20 cellular contexts compared by ENCODE assay signal in genomic region chr4:100593933-100594332, GRCh38.
DNase-seq lines count a peak whose midpoint lies in the region; ATAC-seq and TF ChIP-seq lines count a peak whose summit lies in the region.
"Had no signal": no experiment of that assay in that cellular context is flagged by ENCODE, and none has a peak within 500 bp of the region (broad histone marks: within the 10 kb centered on the region; RNA-seq: fewer than 3 reads in every experiment).

No MANE protein-coding gene starts in this region.

- ATAC-seq in SK-N-SH treated with all-trans-retinoic acid at 6 μM for 48 hours, result no peak
- ATAC-seq: T-cell had no signal

- no peak overlapping the region for H3K4me3 ChIP-seq in fibroblast of villous mesenchyme (ENCODE audit: low read depth, low read length)
- H3K4me3 ChIP-seq: BLaER1 treated with 17β-estradiol and CSF1 and Interleukin-3, amounts not matched to agents 10 nM and 100 nM; SJSA1 had no signal

- no peak for TF ChIP-seq CTCF in fibroblast of villous mesenchyme (IDR thresholded peaks at IDR 0.05; ENCODE audit: insufficient read depth, low read depth, low read length)

- DNase-seq in AML-193 (lab: John Stamatoyannopoulos, UW) (peak; percentile 90 to 93), Kasumi-1 (lab: John Stamatoyannopoulos, UW) (peak; percentile 75 to 81), NOMO-1 treated with dmso at 0.1 percent for 144 hours (lab: John Stamatoyannopoulos, UW; ENCODE audit: unreplicated experiment) (peak; percentile 44), fibroblast of villous mesenchyme (ENCODE audit: low read depth) (peak; percentile 44), mucosa of gallbladder (ENCODE audit: low spot score) (no peak), NCI-H1105 (lab: John Stamatoyannopoulos, UW) (no peak), 8988T (no peak)
- DNase-seq: CD8-positive, alpha-beta memory T cell; DMS79 treated with DMSO at 0.1 percent for 48 hours; H9; NCI-H1092 treated with DMSO at 0.1 percent for 48 hours; NCI-H1694; NCI-H2227 treated with DMSO at 0.1 percent for 48 hours; NCI-H524; OCI-M1; T-cell; T-helper 9 cell had no signal

TF ChIP-seq in SK-N-SH treated with all-trans-retinoic acid at 6 μM for 48 hours, 23 proteins besides CTCF, POLR2A, EP300 and RAD21:
- no peak for TF ChIP-seq ZNF8 (CRISPR knock-in tag; IDR thresholded peaks at IDR 0.05)
- TF ChIP-seq ZFP30 (CRISPR knock-in tag; IDR thresholded peaks at IDR 0.05), result no peak
- TF ChIP-seq ZNF70 (CRISPR knock-in tag; IDR thresholded peaks at IDR 0.05), result no peak
- TF ChIP-seq ARNTL (CRISPR knock-in tag; IDR thresholded peaks at IDR 0.05; ENCODE audit: borderline replicate concordance, low read depth), result no peak
- TF ChIP-seq CSRNP3 (CRISPR knock-in tag; IDR thresholded peaks at IDR 0.05), result no peak
- no peak for TF ChIP-seq POU6F1 (CRISPR knock-in tag; IDR thresholded peaks at IDR 0.05; ENCODE audit: borderline replicate concordance, low read depth)
- no peak for TF ChIP-seq ZFP3 (CRISPR knock-in tag; IDR thresholded peaks at IDR 0.05)
- no peak for TF ChIP-seq PPARA (CRISPR knock-in tag; IDR thresholded peaks at IDR 0.05; ENCODE audit: borderline replicate concordance)
- TF ChIP-seq ZC3H10 (CRISPR knock-in tag; IDR thresholded peaks at IDR 0.05), result no peak
- TF ChIP-seq CREB5 (CRISPR knock-in tag; IDR thresholded peaks at IDR 0.05; ENCODE audit: low read depth), result no peak
- TF ChIP-seq TSHZ2 (CRISPR knock-in tag; IDR thresholded peaks at IDR 0.05), result no peak
- no peak for TF ChIP-seq GLIS3 (CRISPR knock-in tag; IDR thresholded peaks at IDR 0.05)
- TF ChIP-seq TCF4 (CRISPR knock-in tag; IDR thresholded peaks at IDR 0.05; ENCODE audit: borderline replicate concordance), result no peak
- no peak for TF ChIP-seq SNAI2 (CRISPR knock-in tag; IDR thresholded peaks at IDR 0.05)
- TF ChIP-seq RARB (CRISPR knock-in tag; IDR thresholded peaks at IDR 0.05), result no peak
- no peak for TF ChIP-seq OSR1 (CRISPR knock-in tag; IDR thresholded peaks at IDR 0.05)

Comparison
In these comparisons a context has a peak if more than half of its experiments do, and no peak if none do; other contexts are left out.
1. DNase-seq: peak in AML-193 (2 of 2), Kasumi-1 (2 of 2), NOMO-1 treated with dmso at 0.1 percent for 144 hours (single experiment) and fibroblast of villous mesenchyme (single experiment); none in mucosa of gallbladder (single experiment), NCI-H1105 (single experiment) and 8988T (single experiment).